In the genomic region with DNA sequence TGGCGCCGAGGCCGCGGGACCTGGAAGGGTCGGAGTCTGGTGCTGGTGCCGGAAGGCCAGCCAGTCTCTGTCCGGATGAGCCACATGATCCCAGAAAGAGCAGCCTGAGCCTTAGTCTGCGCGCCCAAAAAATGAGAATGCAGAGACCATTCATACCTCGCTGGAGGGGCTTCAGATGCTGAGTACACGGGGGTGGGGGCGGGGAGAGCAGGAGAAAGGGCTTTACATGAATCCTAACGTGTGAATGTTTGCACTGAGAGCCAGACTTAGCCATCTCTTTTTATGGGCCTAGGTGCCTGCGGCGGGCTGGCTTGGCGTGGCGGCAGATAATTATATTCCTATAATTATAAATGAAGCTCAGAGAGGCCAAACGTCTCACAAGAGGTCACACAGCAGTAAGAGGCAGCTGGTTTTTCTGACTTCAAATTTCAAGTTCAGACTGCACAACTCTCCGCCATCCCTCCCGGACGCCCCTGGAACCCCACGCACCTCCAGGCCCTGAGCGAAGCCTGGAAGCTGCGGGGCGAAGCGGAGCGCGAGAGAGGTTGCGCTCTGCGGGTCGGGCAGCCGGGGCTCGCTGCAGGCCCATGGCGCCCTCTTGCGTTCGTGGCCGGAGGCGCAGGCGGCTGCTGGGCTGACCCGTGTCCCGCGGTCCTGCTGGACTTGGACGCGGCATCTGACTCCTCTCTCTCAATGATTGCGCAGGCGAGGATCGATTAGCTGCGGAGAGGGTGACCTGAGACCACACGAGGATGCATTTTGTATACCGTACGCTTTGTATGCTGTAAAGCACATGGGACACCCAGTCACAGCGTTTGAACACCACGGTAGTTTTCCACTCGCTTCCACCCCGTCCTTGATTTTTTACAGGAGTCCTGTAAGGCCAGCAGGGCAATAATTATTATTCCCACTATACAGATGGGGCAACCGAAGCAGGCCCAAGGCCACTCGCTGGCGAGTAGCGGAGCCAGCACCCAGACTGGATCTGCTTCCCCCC, we compare ENCODE assay signal across 8 cellular contexts.
DNase-seq lines count a peak whose midpoint lies in the region; ATAC-seq and TF ChIP-seq lines count a peak whose summit lies in the region.

No MANE protein-coding gene starts in this region.

- TF ChIP-seq CTCF in kidney epithelial cell (IDR thresholded peaks at IDR 0.05; ENCODE audit: insufficient read depth, low read length, poor library complexity, severe bottlenecking), result peak; percentile 92

- no peak overlapping the region for H3K4me3 ChIP-seq in CD4-positive, CD25-positive, alpha-beta regulatory T cell (ENCODE audit: low read depth, low read length)
- H3K4me3 ChIP-seq in kidney epithelial cell (ENCODE audit: low read depth, low read length), result peak overlapping the region; percentile 18

- DNase-seq in CD4-positive, CD25-positive, alpha-beta regulatory T cell, result peak; percentile 22 to 51 (median 46)
- DNase-seq in NCI-H1105 (lab: John Stamatoyannopoulos, UW) (peak; percentile 58), cerebellar cortex (ENCODE audit: low spot score) (peak; percentile 50), kidney epithelial cell (ENCODE audit: low read depth) (no peak)
- peak; percentile 56 to 62 for DNase-seq in activated CD4-positive, alpha-beta T cell treated with anti-CD3 and anti-CD28 coated beads for 24 hours (ENCODE audit: low read depth in 2 of 2)
- DNase-seq in stimulated activated CD4-positive, alpha-beta T cell treated with anti-CD3 and anti-CD28 coated beads, Interleukin-15, amount 100 ng/mL, for 24 hours, result peak; percentile 80

- H3K4me1 Mint-ChIP-seq in CD4-positive, CD25-positive, alpha-beta regulatory T cell, result peaks cover 0 to 16% (median 3%) of the 10 kb centered on the region in 4 donors

- H3K4me1 ChIP-seq in CD4-positive, CD25-positive, alpha-beta regulatory T cell (ENCODE audit: control insufficient read depth, insufficient read depth, low read length, poor library complexity, severe bottlenecking), result peaks cover 15% of the 10 kb centered on the region

- no peaks in the 10 kb centered on the region for H3K9me3 ChIP-seq in CD4-positive, CD25-positive, alpha-beta regulatory T cell (ENCODE audit: control insufficient read depth in 2 of 2, low read length in 2 of 2)

- peaks cover 84% of the 10 kb centered on the region for H3K27me3 Mint-ChIP-seq in CD4-positive, CD25-positive, alpha-beta regulatory T cell

- H3K36me3 ChIP-seq in CD4-positive, CD25-positive, alpha-beta regulatory T cell (ENCODE audit: control insufficient read depth, insufficient read depth, low read length), result no peaks in the 10 kb centered on the region
- H3K36me3 ChIP-seq in kidney epithelial cell (ENCODE audit: control insufficient read depth, insufficient read depth, low read length), result no peaks in the 10 kb centered on the region

- ATAC-seq in CD4-positive, CD25-positive, alpha-beta regulatory T cell (ENCODE audit: low read depth in 2 of 2), result peak; percentile 49 to 67
- ATAC-seq in GM21423 (IDR thresholded peaks at IDR 0.05; ENCODE audit: unreplicated experiment) (peak; percentile 78), HG03571 (IDR thresholded peaks at IDR 0.05; ENCODE audit: unreplicated experiment) (no peak)

- H3K27ac ChIP-seq in CD4-positive, CD25-positive, alpha-beta regulatory T cell (ENCODE audit: insufficient read depth, low read length, poor library complexity, severe bottlenecking), result no peak overlapping the region

- H3K27ac Mint-ChIP-seq in CD4-positive, CD25-positive, alpha-beta regulatory T cell, result no peak overlapping the region

- H3K4me3 Mint-ChIP-seq in CD4-positive, CD25-positive, alpha-beta regulatory T cell, result no peak overlapping the region

- H3K27me3 ChIP-seq in CD4-positive, CD25-positive, alpha-beta regulatory T cell (ENCODE audit: control insufficient read depth, insufficient read depth, low read length), result peaks cover 9% of the 10 kb centered on the region
- peaks cover 71% of the 10 kb centered on the region for H3K27me3 ChIP-seq in kidney epithelial cell (ENCODE audit: control insufficient read depth, insufficient read depth, low read length)

- H3K9me3 Mint-ChIP-seq in CD4-positive, CD25-positive, alpha-beta regulatory T cell, result peaks cover 0 to 2% (median 0%) of the 10 kb centered on the region in 7 donors

- H3K36me3 Mint-ChIP-seq in CD4-positive, CD25-positive, alpha-beta regulatory T cell, result no peaks in the 10 kb centered on the region
